ENCODE assay signal across 20 cellular contexts in genomic region chr9:132012704-132013345, GRCh38.
DNase-seq lines count a peak whose midpoint lies in the region; ATAC-seq and TF ChIP-seq lines count a peak whose summit lies in the region.
"Had no signal": no experiment of that assay in that cellular context is flagged by ENCODE, and none has a peak within 500 bp of the region (broad histone marks: within the 10 kb centered on the region; RNA-seq: fewer than 3 reads in every experiment).

No MANE protein-coding gene starts in this region.

- H3K4me1 Mint-ChIP-seq in GM23338 (peaks cover 35% of the 10 kb centered on the region), WTC11 (peaks cover 39% of the 10 kb centered on the region), Calu3 (ENCODE audit: low read depth, unreplicated experiment) (peaks cover 9% of the 10 kb centered on the region)

- H3K9me3 ChIP-seq in mucosa of descending colon, result no peaks in the 10 kb centered on the region
- H3K9me3 ChIP-seq: BLaER1 treated with 17β-estradiol and CSF1 and Interleukin-3, amounts not matched to agents 10 nM and 100 nM; SJSA1 had no signal

- CTCF ChIA-PET in WTC11 (lab: Charles Lee), result no interaction called here
- CTCF ChIA-PET in Calu3 (lab: Charles Lee), result no interaction called here

- BruUV-seq in Calu3 (replicated peaks; lab: Mats Ljungman, UMichigan), result no TSS peak

- 0 out of 2 replicates have a peak, but pooled peaks cover 6% of the 10 kb centered on the region for H4K20me1 ChIP-seq in GM23338 (replicated peaks; ENCODE audit: insufficient read depth)

- ATAC-seq in GM23338, result no peak
- ATAC-seq in WTC11, result no peak
- ATAC-seq in left lobe of liver, result peak; percentile 74
- ATAC-seq in mucosa of descending colon, result no peak
- ATAC-seq in GM21381 (IDR thresholded peaks at IDR 0.05; ENCODE audit: unreplicated experiment), result no peak
- ATAC-seq: HCT116 had no signal

- TF ChIP-seq CTCF in 22Rv1 (IDR thresholded peaks at IDR 0.05) (no peak), GM23338 (conservative IDR thresholded peaks at IDR 0.05; ENCODE audit: low read depth in 2 of 2) (no peak), WTC11 (IDR thresholded peaks at IDR 0.05) (no peak), mucosa of descending colon (IDR thresholded peaks at IDR 0.05) (no peak), Calu3 (IDR thresholded peaks at IDR 0.05; ENCODE audit: unreplicated experiment) (no peak)

- H3K9me2 ChIP-seq in GM23338 (ENCODE audit: insufficient read depth), result no peaks in the 10 kb centered on the region

- H3F3A ChIP-seq in GM23338 (replicated peaks; ENCODE audit: low read depth), result no peaks in the 10 kb centered on the region

- H3K27ac Mint-ChIP-seq in GM23338 (peak overlapping the region; percentile 25; the same call in 1 of the 2 replicates), WTC11 (peak overlapping the region; percentile 58; the same call in 1 of the 2 replicates), Calu3 (ENCODE audit: unreplicated experiment) (no peak overlapping the region)

- no peak overlapping the region for H3K4me3 Mint-ChIP-seq in GM23338
- no peak overlapping the region for H3K4me3 Mint-ChIP-seq in WTC11
- H3K4me3 Mint-ChIP-seq in Calu3 (ENCODE audit: low read depth, unreplicated experiment), result no peak overlapping the region
- H3K4me3 Mint-ChIP-seq: CD8-positive, alpha-beta memory T cell had no signal

- no peaks in the 10 kb centered on the region for H3K27me3 ChIP-seq in GM23338 (ENCODE audit: insufficient read depth)
- H3K27me3 ChIP-seq: BLaER1 treated with 17β-estradiol and CSF1 and Interleukin-3, amounts not matched to agents 10 nM and 100 nM; SJSA1 had no signal

- H3K4me1 ChIP-seq in GM23338 (ENCODE audit: insufficient read depth), result peaks cover 7% of the 10 kb centered on the region
- no peaks in the 10 kb centered on the region for H3K4me1 ChIP-seq in mucosa of descending colon (ENCODE audit: low read depth)

- H3K27me3 Mint-ChIP-seq in GM23338 (ENCODE audit: insufficient read depth, low read depth, poor library complexity) (peaks cover 9% of the 10 kb centered on the region), WTC11 (ENCODE audit: low read depth) (no peaks in the 10 kb centered on the region), Calu3 (ENCODE audit: unreplicated experiment) (no peaks in the 10 kb centered on the region)
- H3K27me3 Mint-ChIP-seq: CD8-positive, alpha-beta memory T cell had no signal

- H3K4me2 ChIP-seq in GM23338, result no peak overlapping the region
- H3K4me2 ChIP-seq: BLaER1 treated with 17β-estradiol and CSF1 and Interleukin-3, amounts not matched to agents 10 nM and 100 nM had no signal

- H3K4me3 ChIP-seq in GM23338 (no peak overlapping the region), mucosa of descending colon (no peak overlapping the region)
- H3K4me3 ChIP-seq: BLaER1 treated with 17β-estradiol and CSF1 and Interleukin-3, amounts not matched to agents 10 nM and 100 nM; SJSA1 had no signal

- H3K36me3 Mint-ChIP-seq in GM23338 (ENCODE audit: low read depth) (no peaks in the 10 kb centered on the region; the same call in 1 of the 3 replicates), WTC11 (peaks cover 3% of the 10 kb centered on the region; the same call in 1 of the 2 replicates), Calu3 (ENCODE audit: insufficient read depth, unreplicated experiment) (no peaks in the 10 kb centered on the region)

- H2AFZ ChIP-seq in GM23338, result no peak overlapping the region

- H3K27ac ChIP-seq in 22Rv1 (peak overlapping the region; percentile 20; the same call in 1 of the 2 replicates), GM23338 (ENCODE audit: low read depth) (no peak overlapping the region)
- H3K27ac ChIP-seq: BLaER1 treated with 17β-estradiol and CSF1 and Interleukin-3, amounts not matched to agents 10 nM and 100 nM; SJSA1 had no signal

- intact Hi-C loops in mucosa of descending colon (cut with DNase I, micrococcal nuclease), result no loop called here
- intact Hi-C loops in Calu3 (cut with micrococcal nuclease; ENCODE audit: unreplicated experiment), result no loop called here

- H3K9me3 Mint-ChIP-seq in GM23338, result no peaks in the 10 kb centered on the region
- no peaks in the 10 kb centered on the region for H3K9me3 Mint-ChIP-seq in WTC11
- no peaks in the 10 kb centered on the region for H3K9me3 Mint-ChIP-seq in Calu3 (ENCODE audit: low read depth, unreplicated experiment)
- H3K9me3 Mint-ChIP-seq: CD8-positive, alpha-beta memory T cell had no signal

- DNase-seq in GM23338 (ENCODE audit: low spot score) (no peak), WTC11 (ENCODE audit: low spot score) (no peak), left lobe of liver (ENCODE audit: low spot score) (no peak), COR-L47 (lab: John Stamatoyannopoulos, UW) (no peak), mucosa of descending colon (no peak), Calu3 (no peak)
- DNase-seq: CD8-positive, alpha-beta memory T cell; GF-D8; GOT3; KG1; NCI-H1417; NCI-H187 treated with DMSO at 0.1 percent for 48 hours; NCI-H2227 treated with DMSO at 0.1 percent for 48 hours; NCI-H510A treated with DMSO at 0.1 percent for 48 hours; NCI-H82 had no signal

- no peaks in the 10 kb centered on the region for H3K36me3 ChIP-seq in GM23338 (ENCODE audit: insufficient read depth)
- H3K36me3 ChIP-seq in mucosa of descending colon (ENCODE audit: low read depth), result no peaks in the 10 kb centered on the region

- POLR2A ChIA-PET in WTC11 (lab: Charles Lee), result no interaction called here

- H3K79me2 ChIP-seq in GM23338 (replicated peaks; ENCODE audit: insufficient read depth), result peaks cover 14% of the 10 kb centered on the region

TF ChIP-seq in GM23338, 12 proteins besides CTCF, POLR2A, EP300 and RAD21:
- TF ChIP-seq CREB1 (CRISPR knock-in tag; IDR thresholded peaks at IDR 0.05; ENCODE audit: low read depth) (no peak), STAT1 (IDR thresholded peaks at IDR 0.05; ENCODE audit: unreplicated experiment) (no peak)
TF ChIP-seq in GM23338: peak in this region for 0.

TF ChIP-seq in WTC11, 78 proteins besides CTCF, POLR2A, EP300 and RAD21:
- 0 out of 2 replicates have a peak, but pooled peaks have one; percentile 23 for TF ChIP-seq GABPB1 (CRISPR knock-in tag; IDR thresholded peaks at IDR 0.05)
- TF ChIP-seq USF2 (CRISPR knock-in tag; IDR thresholded peaks at IDR 0.05), result no peak
- no peak for TF ChIP-seq GTF2I (CRISPR knock-in tag; conservative IDR thresholded peaks at IDR 0.05)
- TF ChIP-seq ZBTB43 (CRISPR knock-in tag; IDR thresholded peaks at IDR 0.05), result no peak
- no peak for TF ChIP-seq ZNF423 (CRISPR knock-in tag; IDR thresholded peaks at IDR 0.05)
- TF ChIP-seq IRF2 (CRISPR knock-in tag; IDR thresholded peaks at IDR 0.05; ENCODE audit: borderline replicate concordance, low read depth), result no peak
